Comparison of ENCODE assay signal across 8 cellular contexts in the genomic region with DNA sequence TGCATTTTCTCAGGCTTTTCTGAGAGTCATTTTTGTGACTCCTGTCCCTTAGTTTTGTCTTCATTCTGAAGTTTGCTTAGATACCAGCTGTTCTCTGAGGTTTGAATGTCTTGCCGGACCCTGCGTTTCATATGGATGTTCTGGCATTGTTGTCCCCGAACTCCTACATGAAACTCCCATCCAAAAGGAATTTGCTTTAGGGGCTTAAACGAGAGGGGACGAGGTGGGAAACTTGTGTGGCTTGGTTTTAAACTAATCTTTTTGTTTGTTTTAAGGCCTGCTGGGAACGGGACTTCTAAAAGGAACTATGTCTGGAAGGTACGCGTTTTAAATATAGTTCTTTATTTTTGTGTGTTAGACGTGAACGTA. TPM values are rescaled to one million over a fixed set of nuclear protein-coding genes. Genes with fewer than 3 reads are reported as not detected.
DNase-seq lines count a peak whose midpoint lies in the region; ATAC-seq and TF ChIP-seq lines count a peak whose summit lies in the region.

No MANE protein-coding gene starts in this region.

- H3K4me3 ChIP-seq in adrenal gland (peak overlapping the region; percentile 46 to 86 (median 62)), liver (ENCODE audit: low read depth in 1 of 3, low read length in 3 of 3) (peak overlapping the region; percentile 75 to 99 (median 86)), thyroid gland (replicated peaks in 1 of 3) (peak overlapping the region; percentile 56 to 76 (median 63))

- H3K27me3 ChIP-seq in adrenal gland (no peaks in the 10 kb centered on the region), liver (ENCODE audit: control insufficient read depth in 4 of 4, insufficient read depth in 4 of 4, low read length in 3 of 4) (no peaks in the 10 kb centered on the region), thyroid gland (no peaks in the 10 kb centered on the region)

- H3K27ac ChIP-seq in adrenal gland: peak overlapping the region; percentile 81 to 94 (median 86)
- peak overlapping the region; percentile 81 to 85 for H3K27ac ChIP-seq in liver (ENCODE audit: low read depth in 1 of 2, low read length in 2 of 2)
- peak overlapping the region; percentile 74 to 96 (median 91) for H3K27ac ChIP-seq in thyroid gland

- no peaks in the 10 kb centered on the region for H3K9me3 Mint-ChIP-seq in activated T-cell treated with anti-CD3 and anti-CD28 coated beads, Interleukin-2, amount 50 U/mL, for 24 hours

- H3K36me3 ChIP-seq in adrenal gland (replicated peaks in 1 of 2) (peaks cover 0 to 44% of the 10 kb centered on the region in 2 donors), liver (ENCODE audit: control insufficient read depth in 4 of 4, insufficient read depth in 3 of 4, low read depth in 1 of 4, low read length in 3 of 4) (peaks cover 7 to 35% (median 30%) of the 10 kb centered on the region in 4 donors), thyroid gland (peaks cover 44 to 45% of the 10 kb centered on the region in 2 donors)

- TF ChIP-seq CTCF in adrenal gland (IDR thresholded peaks at IDR 0.05) (no peak), liver (IDR thresholded peaks at IDR 0.05; ENCODE audit: low read depth, low read length, missing input control) (no peak), thyroid gland (IDR thresholded peaks at IDR 0.05) (no peak)

- H3K27ac Mint-ChIP-seq in activated T-cell treated with anti-CD3 and anti-CD28 coated beads, Interleukin-2, amount 50 U/mL, for 24 hours: peak overlapping the region; percentile 100

- TF ChIP-seq POLR2A in adrenal gland (IDR thresholded peaks at IDR 0.05): no peak
- no peak for TF ChIP-seq POLR2A in thyroid gland (IDR thresholded peaks at IDR 0.05)

- H3K4me1 Mint-ChIP-seq in activated T-cell treated with anti-CD3 and anti-CD28 coated beads, Interleukin-2, amount 50 U/mL, for 24 hours (ENCODE audit: low read depth): peaks cover 45% of the 10 kb centered on the region

- H3K4me1 ChIP-seq in adrenal gland (replicated peaks in 1 of 2) (peaks cover 31 to 52% of the 10 kb centered on the region in 2 donors), liver (ENCODE audit: control insufficient read depth in 4 of 4, insufficient read depth in 4 of 4, low read length in 3 of 4) (peaks cover 2 to 15% (median 12%) of the 10 kb centered on the region in 4 donors), thyroid gland (peaks cover 6 to 27% of the 10 kb centered on the region in 2 donors)

- intact Hi-C loops in adrenal gland (cut with DNase I) (no loop called here), thyroid gland (cut with DNase I) (no loop called here)

- peak overlapping the region; percentile 99 for H3K4me3 Mint-ChIP-seq in activated T-cell treated with anti-CD3 and anti-CD28 coated beads, Interleukin-2, amount 50 U/mL, for 24 hours

- peak overlapping the region; percentile 86 to 100 for H3K9ac ChIP-seq in liver (ENCODE audit: low read depth in 1 of 2, low read length in 2 of 2)

- no peak for TF ChIP-seq RAD21 in liver (IDR thresholded peaks at IDR 0.05)

- WGBS in adrenal gland, 4 donors: 0 to 1% (median 1%) methylated on average over 10 of the region's 10 CpGs
- 0% methylated on average over 10 of the region's 10 CpGs for WGBS in liver
- WGBS in thyroid gland, 2 donors: 1 to 2% methylated on average over 10 of the region's 10 CpGs

- no peaks in the 10 kb centered on the region for H3K9me3 ChIP-seq in adrenal gland (replicated peaks in 1 of 3)
- no peaks in the 10 kb centered on the region for H3K9me3 ChIP-seq in liver (ENCODE audit: control insufficient read depth in 4 of 4, low read length in 3 of 4)
- no peaks in the 10 kb centered on the region for H3K9me3 ChIP-seq in thyroid gland

- ATAC-seq in GM21825 (IDR thresholded peaks at IDR 0.05; ENCODE audit: unreplicated experiment): no peak

- DNase-seq in activated T-cell treated with anti-CD3 and anti-CD28 coated beads, Interleukin-2, amount 50 U/mL, for 24 hours: no peak
- no peak for DNase-seq in activated T-cell treated with anti-CD3 and anti-CD28 coated beads, Interleukin-2, amount 50 U/mL, for 48 hours
- DNase-seq in adrenal gland: no peak
- DNase-seq in thyroid gland: no peak
- no peak for DNase-seq in stimulated activated CD4-positive, alpha-beta T cell treated with anti-CD3 and anti-CD28 coated beads, Interleukin-2, amount 100 ng/mL, for 48 hours
- no peak for DNase-seq in NCI-H2171 (lab: John Stamatoyannopoulos, UW)

- no peaks in the 10 kb centered on the region for H3K27me3 Mint-ChIP-seq in activated T-cell treated with anti-CD3 and anti-CD28 coated beads, Interleukin-2, amount 50 U/mL, for 24 hours

- H3K36me3 Mint-ChIP-seq in activated T-cell treated with anti-CD3 and anti-CD28 coated beads, Interleukin-2, amount 50 U/mL, for 24 hours (ENCODE audit: low read depth): peaks cover 59% of the 10 kb centered on the region

TF ChIP-seq in liver, 16 proteins besides CTCF, POLR2A, EP300 and RAD21:
- TF ChIP-seq FOXA1 (IDR thresholded peaks at IDR 0.05): no peak

RNA-seq across cellular contexts. Expression of gene RPL35A, which starts 0.7 kb away (rescaled TPM):
- 1,000 to 10,000 TPM in 4 of 8 donors, 100 to 1,000 TPM in 4; 564 to 1,096 (median 942) TPM for total RNA-seq in adrenal gland
- 1,000 to 10,000 TPM in 2 of 3 donors, 100 to 1,000 TPM in 1; 944 to 1,561 (median 1,277) TPM for polyA plus RNA-seq in adrenal gland
- 100 to 1,000 TPM; 121 to 254 TPM for total RNA-seq in liver
- polyA plus RNA-seq in liver: 100 to 1,000 TPM; 286 to 361 TPM
- 1,000 to 10,000 TPM in 1 of 4 donors, 100 to 1,000 TPM in 3; 514 to 2,067 (median 704) TPM for total RNA-seq in thyroid gland

RNA-seq across cellular contexts. Expression of gene LMLN, which starts 9.4 kb away (rescaled TPM):
- 10 to 100 TPM in 2 of 8 donors, 1 to 10 TPM in 6; 3.0 to 11.2 (median 7.2) TPM for total RNA-seq in adrenal gland
- polyA plus RNA-seq in adrenal gland: 1 to 10 TPM; 3.3 to 6.7 (median 3.6) TPM
- 1 to 10 TPM; 2.2 to 3.2 TPM for total RNA-seq in liver
- 1 to 10 TPM in 1 of 2 donors, under 1 TPM in 1; 0.90 to 1.4 TPM for polyA plus RNA-seq in liver
- 10 to 100 TPM in 3 of 4 donors, 1 to 10 TPM in 1; 9.8 to 12.5 (median 10.9) TPM for total RNA-seq in thyroid gland
